ENCODE assay signal across 1 cellular context in genomic region chr6:33990061-33990541, GRCh38.
TF ChIP-seq lines count a peak whose summit lies in the region.

No MANE protein-coding gene starts in this region.

TF ChIP-seq in K562, 482 proteins besides CTCF, POLR2A, EP300 and RAD21 (continued from another document and continues in another):
- no peak for TF ChIP-seq RREB1 (CRISPR knock-in tag; IDR thresholded peaks at IDR 0.05)
- TF ChIP-seq CC2D1A (IDR thresholded peaks at IDR 0.05): no peak
- peak; percentile 54 for TF ChIP-seq MTA2 (IDR thresholded peaks at IDR 0.05; ENCODE audit: low read depth)
- TF ChIP-seq SP1 (CRISPR knock-in tag; IDR thresholded peaks at IDR 0.05): no peak
- peak; percentile 69 for TF ChIP-seq TCF3 (CRISPR knock-in tag; IDR thresholded peaks at IDR 0.05)
- no peak for TF ChIP-seq ZNF76 (CRISPR knock-in tag; IDR thresholded peaks at IDR 0.05; ENCODE audit: borderline replicate concordance)
- no peak for TF ChIP-seq CCAR2 (IDR thresholded peaks at IDR 0.05; ENCODE audit: low read depth, low read length)
- TF ChIP-seq RNF2 (IDR thresholded peaks at IDR 0.05): no peak
- no peak for TF ChIP-seq ATF6 (CRISPR knock-in tag; IDR thresholded peaks at IDR 0.05)
- no peak for TF ChIP-seq ZNF699 (CRISPR knock-in tag; IDR thresholded peaks at IDR 0.05; ENCODE audit: insufficient replicate concordance)
- no peak for TF ChIP-seq MNT (conservative IDR thresholded peaks at IDR 0.05)
- no peak for TF ChIP-seq ZNF511 (CRISPR knock-in tag; IDR thresholded peaks at IDR 0.05)
- TF ChIP-seq ARID2 (IDR thresholded peaks at IDR 0.05): no peak
- TF ChIP-seq RAD51 (IDR thresholded peaks at IDR 0.05; ENCODE audit: borderline replicate concordance, low read depth): no peak
- TF ChIP-seq THRB (CRISPR knock-in tag; conservative IDR thresholded peaks at IDR 0.05): no peak
- no peak for TF ChIP-seq COPS2 (conservative IDR thresholded peaks at IDR 0.05)
- TF ChIP-seq BRD9 (IDR thresholded peaks at IDR 0.05; ENCODE audit: low read depth, partially characterized antibody): no peak
- no peak for TF ChIP-seq MXD1 (CRISPR knock-in tag; IDR thresholded peaks at IDR 0.05; ENCODE audit: borderline replicate concordance, poor library complexity, severe bottlenecking)
- TF ChIP-seq ZNF445 (CRISPR knock-in tag; IDR thresholded peaks at IDR 0.05; ENCODE audit: low read depth): no peak
- no peak for TF ChIP-seq PRDM10 (IDR thresholded peaks at IDR 0.05; ENCODE audit: partially characterized antibody)
- TF ChIP-seq IRF2 (CRISPR knock-in tag; IDR thresholded peaks at IDR 0.05): no peak
- no peak for TF ChIP-seq SFPQ (IDR thresholded peaks at IDR 0.05; ENCODE audit: low read depth, low read length)
- no peak for TF ChIP-seq ZNF280B (CRISPR knock-in tag; IDR thresholded peaks at IDR 0.05)
- no peak for TF ChIP-seq U2AF2 (optimal IDR thresholded peaks at IDR 0.05; ENCODE audit: low read depth, low read length)
- no peak for TF ChIP-seq NUFIP1 (IDR thresholded peaks at IDR 0.05; ENCODE audit: partially characterized antibody)
- TF ChIP-seq ETS2 (tag; IDR thresholded peaks at IDR 0.05; ENCODE audit: borderline replicate concordance, poor library complexity, severe bottlenecking): no peak
- TF ChIP-seq ZBTB34 (CRISPR knock-in tag; IDR thresholded peaks at IDR 0.05): no peak
- no peak for TF ChIP-seq SNAPC5 (CRISPR knock-in tag; IDR thresholded peaks at IDR 0.05)
- no peak for TF ChIP-seq ZBTB1 (CRISPR knock-in tag; IDR thresholded peaks at IDR 0.05; ENCODE audit: borderline replicate concordance, low read depth)
- TF ChIP-seq ZSCAN29 (IDR thresholded peaks at IDR 0.05): no peak
- TF ChIP-seq CHD1 (IDR thresholded peaks at IDR 0.05; ENCODE audit: low read length): no peak
- TF ChIP-seq PHB (CRISPR knock-in tag; IDR thresholded peaks at IDR 0.05): no peak
- no peak for TF ChIP-seq MLLT1 (IDR thresholded peaks at IDR 0.05)
- TF ChIP-seq FUS (optimal IDR thresholded peaks at IDR 0.05; ENCODE audit: low read depth, low read length): no peak
- no peak for TF ChIP-seq SMC3 (conservative IDR thresholded peaks at IDR 0.05; ENCODE audit: insufficient read depth, low read depth, low read length)
- TF ChIP-seq ADNP (tag; IDR thresholded peaks at IDR 0.05): no peak
- peak; percentile 60; the same call in 1 of the 2 replicates for TF ChIP-seq ARID1B (IDR thresholded peaks at IDR 0.05)
